31 cellular contexts compared by ENCODE assay signal in the genomic region with DNA sequence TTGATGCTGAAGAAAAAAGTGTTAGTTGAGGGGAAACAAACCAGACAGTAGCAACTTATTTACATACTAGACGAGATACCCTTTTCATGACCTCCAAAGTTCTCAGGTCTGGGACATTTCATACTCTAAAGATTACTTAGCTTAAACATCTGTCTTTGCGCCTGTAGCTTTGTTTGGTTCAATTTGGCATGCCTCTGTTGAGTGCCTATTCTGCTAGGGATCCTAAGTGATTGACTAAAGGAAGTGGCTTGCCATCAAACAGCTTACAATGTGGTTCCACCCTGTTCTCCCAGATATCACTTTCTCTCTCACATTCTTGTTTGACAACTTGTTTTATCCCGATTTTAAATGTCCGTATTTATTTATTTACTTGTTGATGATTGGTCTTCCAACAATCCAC.
DNase-seq lines count a peak whose midpoint lies in the region.
"Had no signal": no experiment of that assay in that cellular context is flagged by ENCODE, and none has a peak within 500 bp of the region (broad histone marks: within the 10 kb centered on the region; RNA-seq: fewer than 3 reads in every experiment).

No MANE protein-coding gene starts in this region.

- H3K9me3 ChIP-seq in CD4-positive, alpha-beta memory T cell (ENCODE audit: control insufficient read depth in 1 of 2, low read length in 2 of 2) = no peaks in the 10 kb centered on the region
- no peaks in the 10 kb centered on the region for H3K9me3 ChIP-seq in mesenchymal stem cell (ENCODE audit: control insufficient read depth, low read length)
- H3K9me3 ChIP-seq: pancreas, suprapubic skin, upper lobe of right lung had no signal

- no peak overlapping the region for H2BK12ac ChIP-seq in mesenchymal stem cell (ENCODE audit: low read length in 2 of 2)

- peaks cover 9 to 20% (median 18%) of the 10 kb centered on the region in 4 donors for H3K4me1 Mint-ChIP-seq in CD4-positive, alpha-beta memory T cell
- H3K4me1 Mint-ChIP-seq: immature natural killer cell had no signal

- peak overlapping the region in 1 of 7 donors; percentile 32 for H3K27ac Mint-ChIP-seq in CD4-positive, alpha-beta memory T cell
- H3K27ac Mint-ChIP-seq: activated CD4-positive, alpha-beta memory T cell treated with anti-CD3 and anti-CD28 coated beads for 36 hours; activated naive CD4-positive, alpha-beta T cell treated with anti-CD3 and anti-CD28 coated beads, Interleukin-2, amount 50 U/mL, for 72 hours; activated T-helper 1 cell treated with anti-CD3 and anti-CD28 coated beads, Interleukin-12 subunit alpha, Interleukin-12 subunit beta, Interleukin-2, Interleukin-4 antibody, amounts not matched to agents 30 ng/mL and 10 ng/mL and 1 ng/mL, durations not matched to agents 14 hours and 24 hours and 36 hours; effector memory CD8-positive, alpha-beta T cell; GM23338; immature natural killer cell had no signal

- no peak overlapping the region for H3K23ac ChIP-seq in mesenchymal stem cell (ENCODE audit: low read length in 2 of 2)

- no peak overlapping the region for H3K9ac ChIP-seq in mesenchymal stem cell (ENCODE audit: low read length)

- H2BK15ac ChIP-seq in mesenchymal stem cell (ENCODE audit: low read depth, poor library complexity, severe bottlenecking) = no peak overlapping the region

- no peak overlapping the region for H3K18ac ChIP-seq in mesenchymal stem cell (ENCODE audit: low read depth in 1 of 2, low read length in 2 of 2)

- H3K4me1 ChIP-seq in CD4-positive, alpha-beta memory T cell (ENCODE audit: insufficient read depth, low read length) = peaks cover 11% of the 10 kb centered on the region
- H3K4me1 ChIP-seq in mesenchymal stem cell (ENCODE audit: control insufficient read depth, insufficient read depth, low read depth, low read length) = no peaks in the 10 kb centered on the region
- H3K4me1 ChIP-seq: suprapubic skin, upper lobe of right lung had no signal

- no peak overlapping the region for H2BK120ac ChIP-seq in mesenchymal stem cell (ENCODE audit: low read depth, low read length)

- no peak overlapping the region for H3K4ac ChIP-seq in mesenchymal stem cell (ENCODE audit: low read depth in 1 of 2, low read length in 2 of 2)

- no peaks in the 10 kb centered on the region for H3K36me3 ChIP-seq in CD4-positive, alpha-beta memory T cell (ENCODE audit: insufficient read depth, low read length)
- no peaks in the 10 kb centered on the region for H3K36me3 ChIP-seq in mesenchymal stem cell (ENCODE audit: control insufficient read depth in 1 of 2, insufficient read depth in 2 of 2, low read depth in 1 of 2, low read length in 2 of 2)
- H3K36me3 ChIP-seq: pancreas, suprapubic skin, upper lobe of right lung had no signal

- intact Hi-C loops in CD4-positive, alpha-beta memory T cell (cut with micrococcal nuclease) = no loop called here

- CTCF ChIA-PET in CD4-positive, alpha-beta memory T cell (lab: Charles Lee; ENCODE audit: partially characterized antibody) = interaction anchor here (1.0 kb wide), 1 partner anchor 30 kb away, joined by 4 read pairs; no protein-coding TSS in a partner anchor

- H4K8ac ChIP-seq in mesenchymal stem cell (ENCODE audit: low read length) = no peak overlapping the region

- H3K14ac ChIP-seq in mesenchymal stem cell (ENCODE audit: low read length in 2 of 2) = no peak overlapping the region

- DNase-seq in NCI-H510A treated with DMSO at 0.1 percent for 48 hours (lab: John Stamatoyannopoulos, UW) = peak; percentile 23
- no peak for DNase-seq in NCI-H510A (lab: John Stamatoyannopoulos, UW)
- peak in 3 of 5 donors; percentile 6 to 17 (median 8) for DNase-seq in CD4-positive, alpha-beta memory T cell
- peak; percentile 30 for DNase-seq in NCI-H774 (lab: John Stamatoyannopoulos, UW)
- DNase-seq in mesenchymal stem cell = peak; percentile 22
- no peak for DNase-seq in medulla oblongata (ENCODE audit: extremely low spot score)
- no peak for DNase-seq in cortex of kidney (lab: John Stamatoyannopoulos, UW)
- no peak for DNase-seq in pons (ENCODE audit: low spot score)
- DNase-seq: activated CD4-positive, alpha-beta memory T cell treated with anti-CD3 and anti-CD28 coated beads for 36 hours; activated CD4-positive, CD25-positive, alpha-beta regulatory T cell; activated CD8-positive, alpha-beta memory T cell treated with anti-CD3 and anti-CD28 coated beads, Interleukin-2, amount 50 U/mL, for 48 hours; effector memory CD8-positive, alpha-beta T cell; immature natural killer cell; left cardiac atrium; NCI-H146; NCI-H2107; NCI-H526 treated with DMSO at 0.1 percent for 48 hours; pancreas; SIG-M5; stimulated activated CD4-positive, alpha-beta T cell treated with anti-CD3 and anti-CD28 coated beads, Interleukin-1b, Interleukin-23, amount 100 ng/mL, for 48 hours; stimulated activated naive CD4-positive, alpha-beta T cell treated with Interleukin-2 at 50 U/mL for 16 hours; SW 1271; upper lobe of right lung had no signal

- H3K27me3 Mint-ChIP-seq in CD4-positive, alpha-beta memory T cell = no peaks in the 10 kb centered on the region
- H3K27me3 Mint-ChIP-seq: activated CD4-positive, alpha-beta memory T cell treated with anti-CD3 and anti-CD28 coated beads for 36 hours; effector memory CD8-positive, alpha-beta T cell had no signal

- no peaks in the 10 kb centered on the region for H3K79me1 ChIP-seq in mesenchymal stem cell (replicated peaks; ENCODE audit: low read length, poor library complexity, severe bottlenecking)

- H4K91ac ChIP-seq in mesenchymal stem cell (ENCODE audit: low read length) = no peak overlapping the region

- 39% methylated on average over 2 of the region's 4 CpGs for WGBS in mesenchymal stem cell

- peak overlapping the region in 4 of 8 donors; percentile 26 to 47 (median 30) for H3K4me3 Mint-ChIP-seq in CD4-positive, alpha-beta memory T cell
- H3K4me3 Mint-ChIP-seq: activated CD4-positive, alpha-beta memory T cell treated with anti-CD3 and anti-CD28 coated beads for 36 hours; activated T-helper 1 cell treated with anti-CD3 and anti-CD28 coated beads, Interleukin-12 subunit alpha, Interleukin-12 subunit beta, Interleukin-2, Interleukin-4 antibody, amounts not matched to agents 30 ng/mL and 10 ng/mL and 1 ng/mL, durations not matched to agents 14 hours and 24 hours and 36 hours; effector memory CD8-positive, alpha-beta T cell; GM23338; immature natural killer cell; neural crest cell had no signal

- no peak overlapping the region for H2BK5ac ChIP-seq in mesenchymal stem cell (ENCODE audit: low read depth, low read length, poor library complexity, severe bottlenecking)

- no peak overlapping the region for H2AFZ ChIP-seq in mesenchymal stem cell (ENCODE audit: low read depth, low read length)
- H2AFZ ChIP-seq: GM23338 had no signal

- H3K27me3 ChIP-seq in CD4-positive, alpha-beta memory T cell (ENCODE audit: insufficient read depth, low read length) = no peaks in the 10 kb centered on the region
- H3K27me3 ChIP-seq in mesenchymal stem cell (ENCODE audit: control insufficient read depth in 1 of 2, insufficient read depth in 1 of 2, low read length in 2 of 2) = no peaks in the 10 kb centered on the region
- H3K27me3 ChIP-seq: pancreas, suprapubic skin, upper lobe of right lung had no signal

- H3K4me2 ChIP-seq in mesenchymal stem cell (ENCODE audit: low read length, poor library complexity, severe bottlenecking) = no peak overlapping the region
- H3K4me2 ChIP-seq: GM23338, smooth muscle cell had no signal

- no peak overlapping the region for H3K27ac ChIP-seq in CD4-positive, alpha-beta memory T cell (ENCODE audit: low read depth, low read length)
- H3K27ac ChIP-seq in mesenchymal stem cell (ENCODE audit: low read length, poor library complexity, severe bottlenecking) = no peak overlapping the region
- H3K27ac ChIP-seq: pancreas, suprapubic skin, upper lobe of right lung had no signal

- H3K36me3 Mint-ChIP-seq in CD4-positive, alpha-beta memory T cell = no peaks in the 10 kb centered on the region
- H3K36me3 Mint-ChIP-seq: activated CD4-positive, alpha-beta memory T cell treated with anti-CD3 and anti-CD28 coated beads for 36 hours; activated naive CD4-positive, alpha-beta T cell treated with anti-CD3 and anti-CD28 coated beads, Interleukin-2, amount 50 U/mL, for 72 hours; immature natural killer cell had no signal

- POLR2A ChIA-PET in CD4-positive, alpha-beta memory T cell (lab: Charles Lee; ENCODE audit: partially characterized antibody) = interaction anchor here (0.8 to 1.4 kb wide), 3 partner anchors 13 to 66 kb away, joined by 3 to 4 read pairs (median 3); no protein-coding TSS in a partner anchor

- H2AK5ac ChIP-seq in mesenchymal stem cell (ENCODE audit: low read length, severe bottlenecking) = no peak overlapping the region

- H3K9me3 Mint-ChIP-seq in CD4-positive, alpha-beta memory T cell = peaks cover 0 to 2% (median 0%) of the 10 kb centered on the region in 8 donors
- H3K9me3 Mint-ChIP-seq: activated CD4-positive, alpha-beta memory T cell treated with anti-CD3 and anti-CD28 coated beads for 36 hours; GM23338 had no signal

- no peak overlapping the region for H3K4me3 ChIP-seq in CD4-positive, alpha-beta memory T cell (ENCODE audit: low read length in 2 of 2)
- H3K4me3 ChIP-seq in mesenchymal stem cell (ENCODE audit: insufficient read depth in 1 of 2, low read depth in 1 of 2, low read length in 2 of 2) = no peak overlapping the region
- H3K4me3 ChIP-seq: GM12878, GM23338, lung, pancreas, smooth muscle cell, suprapubic skin, upper lobe of right lung had no signal

Comparison
In these comparisons a context has a peak if more than half of its experiments do, and no peak if none do; other contexts are left out.
1. DNase-seq: peak in NCI-H510A treated with DMSO at 0.1 percent for 48 hours (single experiment), CD4-positive, alpha-beta memory T cell (3 of 5), NCI-H774 (single experiment) and mesenchymal stem cell (single experiment); none in NCI-H510A (single experiment), medulla oblongata (single experiment), cortex of kidney (single experiment) and pons (single experiment).